8 cellular contexts compared by ENCODE assay signal in genomic region chr7:134845461-134845860, GRCh38.
DNase-seq lines count a peak whose midpoint lies in the region; ATAC-seq, FAIRE-seq and TF ChIP-seq lines count a peak whose summit lies in the region.

No MANE protein-coding gene starts in this region.

- peaks cover 7 to 9% (median 8%) of the 10 kb centered on the region in 3 donors for H3K4me1 ChIP-seq in pancreas

- H3K27me3 ChIP-seq in pancreas = no peaks in the 10 kb centered on the region

- TF ChIP-seq CTCF in pancreas (IDR thresholded peaks at IDR 0.05) = peak in 1 of 4 donors; percentile 17

- no peaks in the 10 kb centered on the region for H3K36me3 Mint-ChIP-seq in activated T-helper 17 cell treated with anti-CD3 and anti-CD28 coated beads, Interleukin-2, amount 50 U/mL, for 72 hours (ENCODE audit: low read depth)

- DNase-seq in NCI-H2107 treated with DMSO at 0.1 percent for 48 hours (lab: John Stamatoyannopoulos, UW; ENCODE audit: unreplicated experiment) = peak; percentile 4
- DNase-seq in NCI-H2107 (lab: John Stamatoyannopoulos, UW) = no peak
- no peak for DNase-seq in pancreas
- DNase-seq in EL = no peak
- no peak for DNase-seq in stimulated activated CD8-positive, alpha-beta memory T cell treated with anti-CD3 and anti-CD28 coated beads, Interleukin-4, amount 100 ng/mL, for 48 hours
- no peak for DNase-seq in mesenteric fat pad (ENCODE audit: low spot score)

- H3K4me3 Mint-ChIP-seq in activated T-helper 17 cell treated with anti-CD3 and anti-CD28 coated beads, Interleukin-2, amount 50 U/mL, for 72 hours = no peak overlapping the region

- no peaks in the 10 kb centered on the region for H3K9me3 Mint-ChIP-seq in activated T-helper 17 cell treated with anti-CD3 and anti-CD28 coated beads, Interleukin-2, amount 50 U/mL, for 72 hours

- intact Hi-C loops in pancreas (cut with DNase I) = no loop called here

- H3K4me1 Mint-ChIP-seq in activated T-helper 17 cell treated with anti-CD3 and anti-CD28 coated beads, Interleukin-2, amount 50 U/mL, for 72 hours = no peaks in the 10 kb centered on the region

- 60 to 63% methylated on average over 3 of the region's 3 CpGs for WGBS in pancreas, 2 donors

- no peak overlapping the region for H3K4me3 ChIP-seq in pancreas

- no peaks in the 10 kb centered on the region for H3K36me3 ChIP-seq in pancreas

- FAIRE-seq in pancreas (lab: Jason Lieb, UNC) = no peak

- H3K9me3 ChIP-seq in pancreas = no peaks in the 10 kb centered on the region

- H3K27ac ChIP-seq in pancreas = no peak overlapping the region

- no peak overlapping the region for H3K27ac Mint-ChIP-seq in activated T-helper 17 cell treated with anti-CD3 and anti-CD28 coated beads, Interleukin-2, amount 50 U/mL, for 72 hours

- peak; percentile 55 for ATAC-seq in HG02623 (IDR thresholded peaks at IDR 0.05; ENCODE audit: unreplicated experiment)
- peak; percentile 54 for ATAC-seq in activated T-helper 17 cell treated with anti-CD3 and anti-CD28 coated beads, Interleukin-2, amount 50 U/mL, for 72 hours (replicated peaks)
- peak; percentile 66 to 89 (median 78) for ATAC-seq in pancreas

- peaks cover 1% of the 10 kb centered on the region for H3K27me3 Mint-ChIP-seq in activated T-helper 17 cell treated with anti-CD3 and anti-CD28 coated beads, Interleukin-2, amount 50 U/mL, for 72 hours
